8 cellular contexts compared by ENCODE assay signal in genomic region chr10:102245932-102246251, GRCh38. TPM values are rescaled to one million over a fixed set of nuclear protein-coding genes. Genes with fewer than 3 reads are reported as not detected.
DNase-seq lines count a peak whose midpoint lies in the region; ATAC-seq and TF ChIP-seq lines count a peak whose summit lies in the region.

No MANE protein-coding gene starts in this region.

- ATAC-seq in GM19452 (IDR thresholded peaks at IDR 0.05; ENCODE audit: unreplicated experiment) (peak; percentile 2), GM21619 (IDR thresholded peaks at IDR 0.05; ENCODE audit: unreplicated experiment) (no peak), omental fat pad (ENCODE audit: low FRiP score) (no peak)

- H3K9me3 ChIP-seq in SK-N-MC (ENCODE audit: low read depth, low read length), result no peaks in the 10 kb centered on the region

- H3K36me3 ChIP-seq in SK-N-MC (ENCODE audit: insufficient read depth, low read length), result no peaks in the 10 kb centered on the region
- no peaks in the 10 kb centered on the region for H3K36me3 ChIP-seq in rectal smooth muscle tissue (ENCODE audit: control insufficient read depth, insufficient read depth, low read length)

- H3K4me1 ChIP-seq in rectal smooth muscle tissue (ENCODE audit: control insufficient read depth, insufficient read depth, low read length), result peaks cover 31% of the 10 kb centered on the region

- TF ChIP-seq CTCF in fibroblast of pulmonary artery (IDR thresholded peaks at IDR 0.05; ENCODE audit: low read length, missing control alignments), result no peak
- TF ChIP-seq CTCF in omental fat pad (IDR thresholded peaks at IDR 0.05), result no peak
- TF ChIP-seq CTCF in GM13976 (IDR thresholded peaks at IDR 0.05; ENCODE audit: borderline replicate concordance, control extremely low read depth, extremely low read depth, insufficient read depth, missing control alignments), result no peak

- H3K9ac ChIP-seq in SK-N-MC (ENCODE audit: insufficient read length) (peak overlapping the region; percentile 74), rectal smooth muscle tissue (ENCODE audit: low read length) (peak overlapping the region; percentile 74)

- DNase-seq in SK-N-MC (ENCODE audit: low read depth, low spot score) (no peak), fibroblast of pulmonary artery (ENCODE audit: low read depth) (no peak), omental fat pad (ENCODE audit: low spot score) (no peak), GM13976 (ENCODE audit: low spot score) (no peak), NCI-H2227 (lab: John Stamatoyannopoulos, UW; ENCODE audit: unreplicated experiment) (no peak)

- H3K27me3 ChIP-seq in rectal smooth muscle tissue (ENCODE audit: control insufficient read depth, insufficient read depth, low read length), result no peaks in the 10 kb centered on the region

- in situ Hi-C loops in GM13976 (cut with MboI; ENCODE audit: low sequenced_read_pairs, unreplicated experiment), result loop anchor here (25.0 kb wide), 1 partner anchor 341 kb away; no protein-coding TSS in a partner anchor

- H3K4me3 ChIP-seq in SK-N-MC (peak overlapping the region; percentile 90), fibroblast of pulmonary artery (replicated peaks; ENCODE audit: low read depth, low read length) (peak overlapping the region; percentile 99), rectal smooth muscle tissue (ENCODE audit: low read length) (peak overlapping the region; percentile 97)

- H3K27ac ChIP-seq in SK-N-MC (no peak overlapping the region), rectal smooth muscle tissue (ENCODE audit: low read depth, low read length) (peak overlapping the region; percentile 84)

RNA-seq across cellular contexts. Expression of gene GBF1, which starts 0.6 kb away (rescaled TPM):
- total RNA-seq in omental fat pad, result 10 to 100 TPM; 28.1 to 34.9 (median 31.6) TPM

RNA-seq across cellular contexts. Expression of gene PITX3, which starts 4.6 kb away (rescaled TPM):
- total RNA-seq in omental fat pad, result under 1 TPM in 2 of 4 donors, not detected in 2; 0.36 to 0.37 TPM

RNA-seq across cellular contexts. Expression of gene ELOVL3, which starts 19.8 kb away (rescaled TPM):
- 1 to 10 TPM in 3 of 4 donors, under 1 TPM in 1; 0.72 to 4.6 (median 2.1) TPM for total RNA-seq in omental fat pad
